1 cellular context compared by ENCODE assay signal in genomic region chr5:149878371-149878770, GRCh38.
A peak's percentile ranks its signal among the peaks of the same experiment; 100 is the strongest.
TF ChIP-seq lines count a peak whose summit lies in the region.

No MANE protein-coding gene starts in this region.

TF ChIP-seq in HepG2, 621 proteins besides CTCF, POLR2A, EP300 and RAD21 (continued from another document):
- TF ChIP-seq KDM3A (CRISPR knock-in tag; IDR thresholded peaks at IDR 0.05; ENCODE audit: low read depth) (no peak), ZNF672 (CRISPR knock-in tag; IDR thresholded peaks at IDR 0.05) (no peak), ZNF615 (CRISPR knock-in tag; IDR thresholded peaks at IDR 0.05; ENCODE audit: borderline replicate concordance) (no peak), CBFB (CRISPR knock-in tag; IDR thresholded peaks at IDR 0.05) (no peak), HHEX (CRISPR knock-in tag; IDR thresholded peaks at IDR 0.05) (0 out of 2 replicates have a peak, but pooled peaks have one; percentile 27), BCL6 (CRISPR knock-in tag; IDR thresholded peaks at IDR 0.05) (peak; percentile 53), RFXANK (CRISPR knock-in tag; IDR thresholded peaks at IDR 0.05) (no peak), KMT2A (CRISPR knock-in tag; IDR thresholded peaks at IDR 0.05) (no peak), RFX3 (CRISPR knock-in tag; IDR thresholded peaks at IDR 0.05) (no peak), NR3C1 (CRISPR knock-in tag; IDR thresholded peaks at IDR 0.05) (no peak), ARNTL (CRISPR knock-in tag; IDR thresholded peaks at IDR 0.05) (no peak), THAP11 (CRISPR knock-in tag; IDR thresholded peaks at IDR 0.05) (no peak), ZNF800 (CRISPR knock-in tag; IDR thresholded peaks at IDR 0.05) (no peak), ZNF329 (CRISPR knock-in tag; IDR thresholded peaks at IDR 0.05; ENCODE audit: low read depth) (no peak), ZNF232 (CRISPR knock-in tag; IDR thresholded peaks at IDR 0.05; ENCODE audit: borderline replicate concordance) (no peak), MED8 (CRISPR knock-in tag; IDR thresholded peaks at IDR 0.05; ENCODE audit: insufficient replicate concordance) (no peak), ZNF713 (CRISPR knock-in tag; IDR thresholded peaks at IDR 0.05) (no peak), IRF2 (CRISPR knock-in tag; IDR thresholded peaks at IDR 0.05) (no peak), ZNF776 (CRISPR knock-in tag; IDR thresholded peaks at IDR 0.05) (no peak), ZNF749 (CRISPR knock-in tag; IDR thresholded peaks at IDR 0.05; ENCODE audit: borderline replicate concordance) (no peak), MTF2 (CRISPR knock-in tag; IDR thresholded peaks at IDR 0.05; ENCODE audit: borderline replicate concordance) (no peak), RBM39 (IDR thresholded peaks at IDR 0.05; ENCODE audit: low read depth, low read length, poor library complexity, severe bottlenecking) (no peak), SAP130 (CRISPR knock-in tag; IDR thresholded peaks at IDR 0.05; ENCODE audit: low read depth) (no peak), HIVEP1 (CRISPR knock-in tag; IDR thresholded peaks at IDR 0.05) (no peak), RNF2 (conservative IDR thresholded peaks at IDR 0.05; ENCODE audit: low read depth) (no peak), CEBPG (CRISPR knock-in tag; IDR thresholded peaks at IDR 0.05) (peak; percentile 51), ZNF496 (CRISPR knock-in tag; IDR thresholded peaks at IDR 0.05; ENCODE audit: insufficient replicate concordance) (no peak), IRX3 (CRISPR knock-in tag; IDR thresholded peaks at IDR 0.05; ENCODE audit: borderline replicate concordance, low read depth) (no peak), ZBTB7B (CRISPR knock-in tag; IDR thresholded peaks at IDR 0.05) (no peak), ZIK1 (CRISPR knock-in tag; IDR thresholded peaks at IDR 0.05; ENCODE audit: borderline replicate concordance, low read depth) (no peak), KDM5A (IDR thresholded peaks at IDR 0.05; ENCODE audit: borderline replicate concordance, low read length) (no peak), SMAD3 (CRISPR knock-in tag; IDR thresholded peaks at IDR 0.05) (no peak), SOX5 (CRISPR knock-in tag; IDR thresholded peaks at IDR 0.05; ENCODE audit: borderline replicate concordance) (peak; percentile 46; the same call in 1 of the 2 replicates), ZFP90 (CRISPR knock-in tag; IDR thresholded peaks at IDR 0.05; ENCODE audit: borderline replicate concordance) (no peak), ZBTB2 (CRISPR knock-in tag; IDR thresholded peaks at IDR 0.05; ENCODE audit: low read depth) (no peak), CAMTA2 (CRISPR knock-in tag; IDR thresholded peaks at IDR 0.05; ENCODE audit: borderline replicate concordance) (no peak), NR2F6 (IDR thresholded peaks at IDR 0.05) (0 out of 2 replicates have a peak, but pooled peaks have one; percentile 21), NR2F6 (CRISPR knock-in tag; IDR thresholded peaks at IDR 0.05) (no peak), ZFP41 (CRISPR knock-in tag; IDR thresholded peaks at IDR 0.05; ENCODE audit: borderline replicate concordance) (no peak), ZBTB42 (CRISPR knock-in tag; IDR thresholded peaks at IDR 0.05) (no peak), ARID2 (CRISPR knock-in tag; IDR thresholded peaks at IDR 0.05; ENCODE audit: borderline replicate concordance) (no peak), POLR2G (IDR thresholded peaks at IDR 0.05; ENCODE audit: low read depth, low read length) (no peak), LCORL (IDR thresholded peaks at IDR 0.05) (no peak), LCORL (CRISPR knock-in tag; IDR thresholded peaks at IDR 0.05) (0 out of 2 replicates have a peak, but pooled peaks have one; percentile 51), ZNF772 (CRISPR knock-in tag; IDR thresholded peaks at IDR 0.05) (no peak), FOXA1 (IDR thresholded peaks at IDR 0.05) (no peak), FOXA1 (CRISPR knock-in tag; IDR thresholded peaks at IDR 0.05) (peak; percentile 54), HDAC6 (IDR thresholded peaks at IDR 0.05; ENCODE audit: low read depth, low read length) (no peak), ZNF562 (CRISPR knock-in tag; IDR thresholded peaks at IDR 0.05; ENCODE audit: borderline replicate concordance) (no peak), ZNF710 (CRISPR knock-in tag; IDR thresholded peaks at IDR 0.05; ENCODE audit: borderline replicate concordance) (no peak), KDM6A (CRISPR knock-in tag; IDR thresholded peaks at IDR 0.05; ENCODE audit: low read depth) (no peak), FOXP1 (IDR thresholded peaks at IDR 0.05) (no peak), FOXP1 (CRISPR knock-in tag; IDR thresholded peaks at IDR 0.05) (peak; percentile 35; the same call in 1 of the 2 replicates), U2AF2 (IDR thresholded peaks at IDR 0.05; ENCODE audit: low read depth, low read length) (no peak), HOXA5 (CRISPR knock-in tag; IDR thresholded peaks at IDR 0.05) (no peak), ZBTB49 (CRISPR knock-in tag; IDR thresholded peaks at IDR 0.05; ENCODE audit: borderline replicate concordance) (no peak)
- TF ChIP-seq, protein P1, sequence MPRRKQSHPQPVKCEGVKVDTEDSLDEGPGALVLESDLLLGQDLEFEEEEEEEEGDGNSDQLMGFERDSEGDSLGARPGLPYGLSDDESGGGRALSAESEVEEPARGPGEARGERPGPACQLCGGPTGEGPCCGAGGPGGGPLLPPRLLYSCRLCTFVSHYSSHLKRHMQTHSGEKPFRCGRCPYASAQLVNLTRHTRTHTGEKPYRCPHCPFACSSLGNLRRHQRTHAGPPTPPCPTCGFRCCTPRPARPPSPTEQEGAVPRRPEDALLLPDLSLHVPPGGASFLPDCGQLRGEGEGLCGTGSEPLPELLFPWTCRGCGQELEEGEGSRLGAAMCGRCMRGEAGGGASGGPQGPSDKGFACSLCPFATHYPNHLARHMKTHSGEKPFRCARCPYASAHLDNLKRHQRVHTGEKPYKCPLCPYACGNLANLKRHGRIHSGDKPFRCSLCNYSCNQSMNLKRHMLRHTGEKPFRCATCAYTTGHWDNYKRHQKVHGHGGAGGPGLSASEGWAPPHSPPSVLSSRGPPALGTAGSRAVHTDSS (CRISPR knock-in tag; conservative IDR thresholded peaks at IDR 0.05), result no peak
- TF ChIP-seq, protein P2, sequence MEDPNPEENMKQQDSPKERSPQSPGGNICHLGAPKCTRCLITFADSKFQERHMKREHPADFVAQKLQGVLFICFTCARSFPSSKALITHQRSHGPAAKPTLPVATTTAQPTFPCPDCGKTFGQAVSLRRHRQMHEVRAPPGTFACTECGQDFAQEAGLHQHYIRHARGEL (CRISPR knock-in tag; IDR thresholded peaks at IDR 0.05), result no peak
- TF ChIP-seq, protein P3, sequence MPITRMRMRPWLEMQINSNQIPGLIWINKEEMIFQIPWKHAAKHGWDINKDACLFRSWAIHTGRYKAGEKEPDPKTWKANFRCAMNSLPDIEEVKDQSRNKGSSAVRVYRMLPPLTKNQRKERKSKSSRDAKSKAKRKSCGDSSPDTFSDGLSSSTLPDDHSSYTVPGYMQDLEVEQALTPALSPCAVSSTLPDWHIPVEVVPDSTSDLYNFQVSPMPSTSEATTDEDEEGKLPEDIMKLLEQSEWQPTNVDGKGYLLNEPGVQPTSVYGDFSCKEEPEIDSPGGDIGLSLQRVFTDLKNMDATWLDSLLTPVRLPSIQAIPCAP (CRISPR knock-in tag; IDR thresholded peaks at IDR 0.05; ENCODE audit: low read depth), result no peak
- TF ChIP-seq, protein P4, sequence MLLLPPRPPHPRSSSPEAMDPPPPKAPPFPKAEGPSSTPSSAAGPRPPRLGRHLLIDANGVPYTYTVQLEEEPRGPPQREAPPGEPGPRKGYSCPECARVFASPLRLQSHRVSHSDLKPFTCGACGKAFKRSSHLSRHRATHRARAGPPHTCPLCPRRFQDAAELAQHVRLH (CRISPR knock-in tag; IDR thresholded peaks at IDR 0.05; ENCODE audit: borderline replicate concordance, low read depth), result no peak
- TF ChIP-seq, protein P5, sequence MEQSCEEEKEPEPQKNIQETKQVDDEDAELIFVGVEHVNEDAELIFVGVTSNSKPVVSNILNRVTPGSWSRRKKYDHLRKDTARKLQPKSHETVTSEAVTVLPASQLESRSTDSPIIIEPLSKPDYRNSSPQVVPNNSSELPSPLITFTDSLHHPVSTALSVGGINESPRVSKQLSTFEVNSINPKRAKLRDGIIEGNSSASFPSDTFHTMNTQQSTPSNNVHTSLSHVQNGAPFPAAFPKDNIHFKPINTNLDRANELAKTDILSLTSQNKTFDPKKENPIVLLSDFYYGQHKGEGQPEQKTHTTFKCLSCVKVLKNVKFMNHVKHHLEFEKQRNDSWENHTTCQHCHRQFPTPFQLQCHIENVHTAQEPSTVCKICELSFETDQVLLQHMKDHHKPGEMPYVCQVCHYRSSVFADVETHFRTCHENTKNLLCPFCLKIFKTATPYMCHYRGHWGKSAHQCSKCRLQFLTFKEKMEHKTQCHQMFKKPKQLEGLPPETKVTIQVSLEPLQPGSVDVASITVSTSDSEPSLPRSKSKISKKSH (CRISPR knock-in tag; IDR thresholded peaks at IDR 0.05; ENCODE audit: borderline replicate concordance), result no peak
- TF ChIP-seq, protein P6, sequence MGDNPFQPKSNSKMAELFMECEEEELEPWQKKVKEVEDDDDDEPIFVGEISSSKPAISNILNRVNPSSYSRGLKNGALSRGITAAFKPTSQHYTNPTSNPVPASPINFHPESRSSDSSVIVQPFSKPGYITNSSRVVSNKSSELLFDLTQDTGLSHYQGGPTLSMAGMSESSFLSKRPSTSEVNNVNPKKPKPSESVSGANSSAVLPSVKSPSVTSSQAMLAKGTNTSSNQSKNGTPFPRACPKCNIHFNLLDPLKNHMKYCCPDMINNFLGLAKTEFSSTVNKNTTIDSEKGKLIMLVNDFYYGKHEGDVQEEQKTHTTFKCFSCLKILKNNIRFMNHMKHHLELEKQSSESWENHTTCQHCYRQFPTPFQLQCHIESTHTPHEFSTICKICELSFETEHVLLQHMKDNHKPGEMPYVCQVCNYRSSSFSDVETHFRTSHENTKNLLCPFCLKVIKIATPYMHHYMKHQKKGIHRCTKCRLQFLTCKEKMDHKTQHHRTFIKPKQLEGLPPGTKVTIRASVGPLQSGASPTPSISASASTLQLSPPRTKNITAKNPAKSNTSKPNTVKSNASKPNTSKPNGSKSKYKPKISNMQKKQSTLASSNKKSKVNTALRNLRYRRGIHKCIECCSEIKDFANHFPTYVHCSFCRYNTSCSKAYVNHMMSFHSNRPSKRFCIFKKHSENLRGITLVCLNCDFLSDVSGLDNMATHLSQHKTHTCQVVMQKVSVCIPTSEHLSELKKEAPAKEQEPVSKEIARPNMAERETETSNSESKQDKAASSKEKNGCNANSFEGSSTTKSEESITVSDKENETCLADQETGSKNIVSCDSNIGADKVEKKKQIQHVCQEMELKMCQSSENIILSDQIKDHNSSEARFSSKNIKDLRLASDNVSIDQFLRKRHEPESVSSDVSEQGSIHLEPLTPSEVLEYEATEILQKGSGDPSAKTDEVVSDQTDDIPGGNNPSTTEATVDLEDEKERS (CRISPR knock-in tag; IDR thresholded peaks at IDR 0.05), result no peak
